Comparison of ENCODE assay signal across 19 cellular contexts in genomic region chr1:198846506-198847010, GRCh38.
"Had no signal": no experiment of that assay in that cellular context is flagged by ENCODE, and none has a peak within 500 bp of the region (broad histone marks: within the 10 kb centered on the region; RNA-seq: fewer than 3 reads in every experiment).

No MANE protein-coding gene starts in this region.

- H3K4me3 ChIP-seq: colonic mucosa, mucosa of descending colon, pancreas, thyroid gland had no signal

- H3K4me1 ChIP-seq: colonic mucosa, pancreas, thyroid gland had no signal

- H3K36me3 ChIP-seq: colonic mucosa, pancreas, thyroid gland had no signal

- H3K27me3 ChIP-seq: colonic mucosa, pancreas, thyroid gland had no signal

- H3K27ac ChIP-seq: colonic mucosa, epithelial cell of prostate, pancreas, thyroid gland had no signal

- H3K9me3 ChIP-seq: colonic mucosa, mucosa of descending colon, pancreas, thyroid gland had no signal

- DNase-seq: activated CD4-positive, alpha-beta T cell treated with anti-CD3 and anti-CD28 coated beads for 48 hours; activated CD4-positive, CD25-positive, alpha-beta regulatory T cell; activated CD8-positive, alpha-beta memory T cell treated with anti-CD3 and anti-CD28 coated beads, Interleukin-2, amount 10 ng/mL, durations not matched to agents 7 days and 5 days; activated CD8-positive, alpha-beta T cell treated with anti-CD3 and anti-CD28 coated beads for 36 hours; activated effector memory CD4-positive, alpha-beta T cell treated with anti-CD3 and anti-CD28 coated beads, Interleukin-2, amount 50 U/mL, for 16 hours; activated naive CD4-positive, alpha-beta T cell treated with anti-CD3 and anti-CD28 coated beads, Interleukin-2, amount 10 ng/mL, durations not matched to agents 7 days and 5 days; activated T-cell treated with anti-CD3 and anti-CD28 coated beads for 4 hours; colonic mucosa; endodermal cell; glutamatergic neuron; left cardiac atrium; mucosa of descending colon; nephron progenitor cell; pancreas; right cardiac atrium; stimulated activated CD4-positive, alpha-beta T cell treated with anti-CD3 and anti-CD28 coated beads, Interleukin-1b, Interleukin-23, amount 100 ng/mL, for 48 hours; T1000; thyroid gland had no signal

- ATAC-seq: activated CD8-positive, alpha-beta memory T cell treated with anti-CD3 and anti-CD28 coated beads, Interleukin-2, amount 10 ng/mL, durations not matched to agents 7 days and 5 days; activated CD8-positive, alpha-beta T cell treated with anti-CD3 and anti-CD28 coated beads for 36 hours; left cardiac atrium; mucosa of descending colon; pancreas; right cardiac atrium had no signal
